ENCODE assay signal across 1 cellular context in genomic region chr16:89357460-89357859, GRCh38.
TF ChIP-seq lines count a peak whose summit lies in the region.

No MANE protein-coding gene starts in this region.

TF ChIP-seq in HepG2, 621 proteins besides CTCF, POLR2A, EP300 and RAD21 (continued from another document):
- peak; percentile 61; the same call in 1 of the 2 replicates for TF ChIP-seq ZBTB33 (CRISPR knock-in tag; IDR thresholded peaks at IDR 0.05)
- 0 out of 2 replicates have a peak, but pooled peaks have one; percentile 51 for TF ChIP-seq GTF3A (CRISPR knock-in tag; conservative IDR thresholded peaks at IDR 0.05)
- no peak for TF ChIP-seq ZFP36L1 (CRISPR knock-in tag; IDR thresholded peaks at IDR 0.05)
- TF ChIP-seq ZBTB38 (CRISPR knock-in tag; IDR thresholded peaks at IDR 0.05): peak; percentile 81
